Comparison of ENCODE assay signal across 11 cellular contexts in the genomic region with DNA sequence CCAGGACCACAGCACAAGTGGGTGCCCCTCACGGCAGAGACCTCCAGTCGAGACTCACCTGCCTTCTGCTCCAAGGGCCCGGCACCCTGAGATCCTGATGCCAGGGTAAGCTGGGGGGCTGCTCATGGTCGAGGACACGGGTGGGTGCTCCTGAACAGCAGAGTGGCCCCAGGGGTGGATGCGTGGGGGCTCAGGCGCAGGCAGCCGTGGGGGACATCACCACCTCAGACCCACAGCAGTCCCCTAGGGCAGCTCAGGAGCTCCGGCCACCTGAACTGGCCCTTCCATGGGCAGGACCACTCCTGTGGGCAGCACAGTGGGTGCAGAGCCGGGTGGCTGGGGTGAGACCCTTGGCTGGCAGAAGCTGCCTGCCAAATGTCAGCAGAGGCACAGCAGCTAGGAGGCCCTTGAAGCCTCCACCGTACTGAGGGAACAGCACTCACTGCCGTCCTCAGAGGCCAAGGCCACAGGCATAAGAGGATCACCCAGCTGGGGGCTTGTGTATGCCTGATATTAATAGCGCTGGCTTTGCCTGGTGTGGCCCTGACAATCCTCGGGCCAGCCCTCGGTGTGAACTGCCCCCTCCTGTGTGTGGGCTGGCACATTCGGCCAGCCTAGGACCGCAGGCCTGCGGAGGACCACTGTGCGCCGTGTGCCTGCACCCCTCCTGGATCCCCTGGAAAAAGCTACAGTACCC. TPM values are rescaled to one million over a fixed set of nuclear protein-coding genes. Genes with fewer than 3 reads are reported as not detected.
DNase-seq lines count a peak whose midpoint lies in the region; ATAC-seq and TF ChIP-seq lines count a peak whose summit lies in the region.
"Had no signal": no experiment of that assay in that cellular context is flagged by ENCODE, and none has a peak within 500 bp of the region (broad histone marks: within the 10 kb centered on the region; RNA-seq: fewer than 3 reads in every experiment).

No MANE protein-coding gene starts in this region.

- H3K9ac ChIP-seq in Karpas-422 (ENCODE audit: low read length) (peak overlapping the region; percentile 43; the same call in 1 of the 2 replicates), colonic mucosa (ENCODE audit: low read depth in 2 of 2, low read length in 2 of 2) (peak overlapping the region in 1 of 2 donors; percentile 51), subcutaneous abdominal adipose tissue (ENCODE audit: low read length in 5 of 5) (peak overlapping the region in 1 of 5 donors; percentile 56)
- H3K9ac ChIP-seq: SK-N-SH had no signal

- peaks cover 94% of the 10 kb centered on the region for H3K79me2 ChIP-seq in Karpas-422 (ENCODE audit: low read length)

- H3K27me3 ChIP-seq in Karpas-422 (ENCODE audit: low read length) (no peaks in the 10 kb centered on the region), colonic mucosa (no peaks in the 10 kb centered on the region), lower lobe of right lung (ENCODE audit: low read depth) (no peaks in the 10 kb centered on the region), subcutaneous abdominal adipose tissue (ENCODE audit: control insufficient read depth in 5 of 5, insufficient read depth in 4 of 5, low read length in 5 of 5) (no peaks in the 10 kb centered on the region)

- H3K4me3 ChIP-seq in Karpas-422 (ENCODE audit: low read length) (no peak overlapping the region), colonic mucosa (no peak overlapping the region), lower lobe of right lung (no peak overlapping the region), subcutaneous abdominal adipose tissue (ENCODE audit: low read depth in 1 of 5, low read length in 5 of 5) (no peak overlapping the region)

- no peaks in the 10 kb centered on the region for H3K9me2 ChIP-seq in Karpas-422 (replicated peaks; ENCODE audit: insufficient read depth, low read length)
- H3K9me2 ChIP-seq: SK-N-SH had no signal

- TF ChIP-seq CTCF in colonic mucosa (IDR thresholded peaks at IDR 0.05) (no peak), lower lobe of right lung (IDR thresholded peaks at IDR 0.05) (no peak)

- H3K4me1 ChIP-seq in Karpas-422 (ENCODE audit: low read length): peaks cover 62% of the 10 kb centered on the region
- H3K4me1 ChIP-seq in colonic mucosa: peaks cover 47% of the 10 kb centered on the region
- H3K4me1 ChIP-seq in lower lobe of right lung: peaks cover 83% of the 10 kb centered on the region
- H3K4me1 ChIP-seq in subcutaneous abdominal adipose tissue (ENCODE audit: control insufficient read depth in 5 of 5, insufficient read depth in 5 of 5, low read length in 5 of 5): peaks cover 25 to 83% (median 81%) of the 10 kb centered on the region in 5 donors

- H2AFZ ChIP-seq in Karpas-422 (ENCODE audit: low read length): no peak overlapping the region

- peaks cover 6% of the 10 kb centered on the region; the same call in 1 of the 2 replicates for H3K36me3 ChIP-seq in Karpas-422 (ENCODE audit: insufficient read depth, low read length)
- H3K36me3 ChIP-seq in colonic mucosa: no peaks in the 10 kb centered on the region
- H3K36me3 ChIP-seq in lower lobe of right lung: peaks cover 15% of the 10 kb centered on the region
- peaks cover 0 to 12% (median 6%) of the 10 kb centered on the region in 5 donors for H3K36me3 ChIP-seq in subcutaneous abdominal adipose tissue (ENCODE audit: control insufficient read depth in 5 of 5, insufficient read depth in 5 of 5, low read length in 5 of 5)

- peak overlapping the region; percentile 73 for H3K4me2 ChIP-seq in Karpas-422 (ENCODE audit: low read depth, low read length, poor library complexity, severe bottlenecking)
- H3K4me2 ChIP-seq: SK-N-SH had no signal

- H4K20me1 ChIP-seq in Karpas-422 (ENCODE audit: insufficient read depth, low read depth, low read length): peaks cover 74% of the 10 kb centered on the region

- ATAC-seq in lower lobe of right lung (no peak), GM21423 (IDR thresholded peaks at IDR 0.05; ENCODE audit: unreplicated experiment) (no peak)

- intact Hi-C loops in colonic mucosa (cut with DNase I) (no loop called here), lower lobe of right lung (cut with DNase I) (no loop called here)

- H3K27ac ChIP-seq in Karpas-422 (ENCODE audit: low read length) (peak overlapping the region; percentile 81), colonic mucosa (peak overlapping the region; percentile 32), lower lobe of right lung (peak overlapping the region; percentile 86), subcutaneous abdominal adipose tissue (ENCODE audit: low read depth, low read length) (peak overlapping the region; percentile 90)

- DNase-seq in Karpas-422: no peak
- DNase-seq in colonic mucosa: no peak
- no peak for DNase-seq in lower lobe of right lung
- DNase-seq in GM19238 (ENCODE audit: insufficient read length, low spot score): no peak
- DNase-seq in SIG-M5 treated with dmso at 0.1 percent for 504 hours (lab: John Stamatoyannopoulos, UW; ENCODE audit: unreplicated experiment): no peak
- no peak for DNase-seq in activated gamma-delta T cell (lab: John Stamatoyannopoulos, UW)
- DNase-seq: activated CD4-positive, alpha-beta T cell treated with anti-CD3 and anti-CD28 coated beads, Interleukin-2, amount 10 ng/mL, durations not matched to agents 7 days and 5 days; activated naive CD4-positive, alpha-beta T cell had no signal

- no peaks in the 10 kb centered on the region for H3K9me3 ChIP-seq in Karpas-422 (ENCODE audit: low read length)
- no peaks in the 10 kb centered on the region for H3K9me3 ChIP-seq in colonic mucosa
- no peaks in the 10 kb centered on the region for H3K9me3 ChIP-seq in lower lobe of right lung
- H3K9me3 ChIP-seq in subcutaneous abdominal adipose tissue (ENCODE audit: control insufficient read depth in 5 of 5, low read length in 5 of 5): no peaks in the 10 kb centered on the region
- H3K9me3 ChIP-seq: SK-N-SH had no signal

RNA-seq across cellular contexts. Expression of a gene that starts 5.4 kb away (rescaled TPM):
- 32.3 and 35.3 TPM in 2 replicates for total RNA-seq in Karpas-422 (2014; rRNA removed; shearing (Covaris generic); ENCODE audit: low replicate concordance)
- total RNA-seq in colonic mucosa (10 to 100 TPM; 33.6 to 49.5 TPM), lower lobe of right lung (31.5 TPM)

RNA-seq across cellular contexts. Expression of a gene that starts 18.9 kb away (rescaled TPM):
- 4.2 and 9.0 TPM in 2 replicates for total RNA-seq in Karpas-422 (2014; rRNA removed; shearing (Covaris generic); ENCODE audit: low replicate concordance)
- total RNA-seq in colonic mucosa (1 to 10 TPM; 1.9 TPM), lower lobe of right lung (13.7 TPM)

RNA-seq across cellular contexts. Expression of a gene that starts 28.6 kb away (rescaled TPM):
- 11.7 and 13.0 TPM in 2 replicates for total RNA-seq in Karpas-422 (2014; rRNA removed; shearing (Covaris generic); ENCODE audit: low replicate concordance)
- total RNA-seq in colonic mucosa (1 to 10 TPM; 6.1 to 6.4 TPM), lower lobe of right lung (3.6 TPM)

RNA-seq across cellular contexts. Expression of a gene that starts 30.1 kb away (rescaled TPM):
- total RNA-seq in Karpas-422 (2014; rRNA removed; shearing (Covaris generic); ENCODE audit: low replicate concordance): 24.2 and 40.7 TPM in 2 replicates
- total RNA-seq in colonic mucosa (10 to 100 TPM; 53.0 to 68.6 TPM), lower lobe of right lung (57.2 TPM)

RNA-seq across cellular contexts. Expression of a gene that starts 55.9 kb away (rescaled TPM):
- total RNA-seq in Karpas-422 (2014; rRNA removed; shearing (Covaris generic); ENCODE audit: low replicate concordance): 22.9 and 28.5 TPM in 2 replicates
- total RNA-seq in colonic mucosa: 10 to 100 TPM; 58.9 to 63.9 TPM
- total RNA-seq in lower lobe of right lung: 54.5 TPM

Comparison
In these comparisons a context has a peak if more than half of its experiments do, and no peak if none do; other contexts are left out.
1. H3K27ac ChIP-seq: peak in every context shown above with its lines; median percentile 90 in subcutaneous abdominal adipose tissue; 86 in lower lobe of right lung; 81 in Karpas-422; 32 in colonic mucosa.